In the genomic region with DNA sequence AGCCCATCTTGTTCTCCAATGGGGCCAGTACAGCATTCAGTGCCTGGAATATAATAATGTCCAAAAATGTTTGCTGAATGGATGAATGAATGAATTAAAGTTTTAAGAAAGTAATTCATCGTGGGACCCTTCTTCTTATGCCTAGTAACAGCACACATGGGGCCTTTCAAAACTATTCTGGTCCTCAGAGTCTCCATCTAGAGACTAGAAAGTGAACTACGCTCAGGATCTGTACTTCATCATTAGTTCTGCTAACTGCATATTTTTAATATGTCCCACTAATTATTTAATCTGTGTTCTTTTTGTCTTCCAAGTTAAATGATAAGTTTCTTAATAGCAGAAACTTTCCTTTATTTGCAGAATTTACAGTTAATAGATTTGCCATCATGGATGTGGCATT, we compare ENCODE assay signal across 12 cellular contexts.
A peak's percentile ranks its signal among the peaks of the same experiment; 100 is the strongest.
DNase-seq lines count a peak whose midpoint lies in the region; ATAC-seq and TF ChIP-seq lines count a peak whose summit lies in the region.
"Had no signal": no experiment of that assay in that cellular context is flagged by ENCODE, and none has a peak within 500 bp of the region (broad histone marks: within the 10 kb centered on the region; RNA-seq: fewer than 3 reads in every experiment).

No MANE protein-coding gene starts in this region.

- H3K4me1 ChIP-seq in breast epithelium: no peaks in the 10 kb centered on the region

- H3K4me3 ChIP-seq in breast epithelium: no peak overlapping the region
- H3K4me3 ChIP-seq in NB4 (ENCODE audit: low read depth, low read length): no peak overlapping the region

- CTCF ChIA-PET in MCF 10A (lab: Yijun Ruan, JAX): interaction anchor here (0.5 to 0.7 kb wide), 3 partner anchors 236 to 722 kb away, joined by 3 to 4 read pairs (median 3); partner anchors contain the start of gene ELOA2
- CTCF ChIA-PET in activated naive CD4-positive, alpha-beta T cell treated with anti-CD3 and anti-CD28 coated beads, Interleukin-2, amount 10 ng/mL, durations not matched to agents 7 days and 5 days (lab: Charles Lee): interaction anchor here (0.9 kb wide), 1 partner anchor 9 kb away, joined by 3 read pairs; no protein-coding TSS in a partner anchor

- H3K36me3 Mint-ChIP-seq in MCF 10A (ENCODE audit: insufficient read depth, unreplicated experiment) (no peaks in the 10 kb centered on the region), type B pancreatic cell (no peaks in the 10 kb centered on the region)
- H3K36me3 Mint-ChIP-seq in activated naive CD4-positive, alpha-beta T cell treated with anti-CD3 and anti-CD28 coated beads, Interleukin-2, amount 10 ng/mL, durations not matched to agents 7 days and 5 days: no peaks in the 10 kb centered on the region

- TF ChIP-seq POLR2A in breast epithelium (IDR thresholded peaks at IDR 0.05) (no peak), NB4 (IDR thresholded peaks at IDR 0.05; ENCODE audit: extremely low read depth, insufficient read length) (no peak)

- no peak overlapping the region for H3K27ac ChIP-seq in breast epithelium

- no peaks in the 10 kb centered on the region for H3K36me3 ChIP-seq in breast epithelium

- no peak for DNase-seq in MCF 10A (ENCODE audit: unreplicated experiment)
- no peak for DNase-seq in breast epithelium (ENCODE audit: low spot score in 2 of 2)
- DNase-seq in NB4 (ENCODE audit: low read depth): no peak
- DNase-seq in dermis blood vessel endothelial cell: peak; percentile 32
- no peak for DNase-seq in type B pancreatic cell (ENCODE audit: extremely low spot score, unreplicated experiment)
- no peak for DNase-seq in activated naive CD4-positive, alpha-beta T cell treated with anti-CD3 and anti-CD28 coated beads, Interleukin-2, amount 10 ng/mL, durations not matched to agents 7 days and 5 days
- no peak for DNase-seq in NCI-H2196 treated with DMSO at 0.1 percent for 48 hours (lab: John Stamatoyannopoulos, UW; ENCODE audit: unreplicated experiment)
- DNase-seq: activated CD4-positive, alpha-beta T cell treated with anti-CD3 and anti-CD28 coated beads for 48 hours; anterior cingulate cortex; stimulated activated CD4-positive, alpha-beta T cell treated with anti-CD3 and anti-CD28 coated beads, Interleukin-1b, Interleukin-23, amount 100 ng/mL, for 48 hours; substantia nigra had no signal

- peaks cover 0 to 8% of the 10 kb centered on the region in 2 donors for H3K9me3 ChIP-seq in breast epithelium

- H3K9me3 Mint-ChIP-seq in MCF 10A (ENCODE audit: unreplicated experiment) (peaks cover 12% of the 10 kb centered on the region), type B pancreatic cell (no peaks in the 10 kb centered on the region)
- H3K9me3 Mint-ChIP-seq in activated naive CD4-positive, alpha-beta T cell treated with anti-CD3 and anti-CD28 coated beads, Interleukin-2, amount 10 ng/mL, durations not matched to agents 7 days and 5 days: peaks cover 3% of the 10 kb centered on the region

- BruUV-seq in MCF 10A (replicated peaks; lab: Mats Ljungman, UMichigan): no TSS peak

- no peaks in the 10 kb centered on the region for H3K27me3 ChIP-seq in breast epithelium

- TF ChIP-seq CTCF in MCF 10A (IDR thresholded peaks at IDR 0.05; ENCODE audit: unreplicated experiment): peak; percentile 42
- no peak for TF ChIP-seq CTCF in breast epithelium (IDR thresholded peaks at IDR 0.05)
- peak; percentile 42 for TF ChIP-seq CTCF in NB4 (IDR thresholded peaks at IDR 0.05; ENCODE audit: low read depth, low read length)
- TF ChIP-seq CTCF in type B pancreatic cell (conservative IDR thresholded peaks at IDR 0.05): peak; percentile 60

- POLR2A ChIA-PET in MCF 10A (lab: Yijun Ruan, JAX): no interaction called here

- H3K27me3 Mint-ChIP-seq in MCF 10A (ENCODE audit: insufficient read depth, unreplicated experiment) (peaks cover 14% of the 10 kb centered on the region), type B pancreatic cell (peaks cover 17% of the 10 kb centered on the region)
- H3K27me3 Mint-ChIP-seq in activated naive CD4-positive, alpha-beta T cell treated with anti-CD3 and anti-CD28 coated beads, Interleukin-2, amount 10 ng/mL, durations not matched to agents 7 days and 5 days: peaks cover 25% of the 10 kb centered on the region

- H3K4me3 Mint-ChIP-seq in MCF 10A (ENCODE audit: unreplicated experiment) (no peak overlapping the region), type B pancreatic cell (no peak overlapping the region)
- no peak overlapping the region for H3K4me3 Mint-ChIP-seq in activated naive CD4-positive, alpha-beta T cell treated with anti-CD3 and anti-CD28 coated beads, Interleukin-2, amount 10 ng/mL, durations not matched to agents 7 days and 5 days

- no peak overlapping the region for H3K27ac Mint-ChIP-seq in MCF 10A (ENCODE audit: low read depth, unreplicated experiment)
- H3K27ac Mint-ChIP-seq in type B pancreatic cell: no peak overlapping the region
- no peak overlapping the region for H3K27ac Mint-ChIP-seq in activated naive CD4-positive, alpha-beta T cell treated with anti-CD3 and anti-CD28 coated beads, Interleukin-2, amount 10 ng/mL, durations not matched to agents 7 days and 5 days

- ATAC-seq in GM19395 (IDR thresholded peaks at IDR 0.05; ENCODE audit: unreplicated experiment): no peak

- H3K4me1 Mint-ChIP-seq in MCF 10A (ENCODE audit: insufficient read depth, unreplicated experiment) (no peaks in the 10 kb centered on the region), type B pancreatic cell (ENCODE audit: unreplicated experiment) (peaks cover 4% of the 10 kb centered on the region)
- H3K4me1 Mint-ChIP-seq in activated naive CD4-positive, alpha-beta T cell treated with anti-CD3 and anti-CD28 coated beads, Interleukin-2, amount 10 ng/mL, durations not matched to agents 7 days and 5 days: peaks cover 3% of the 10 kb centered on the region

- intact Hi-C loops in MCF 10A (cut with micrococcal nuclease) (loop anchor here (5.0 kb wide), 1 partner anchor 264 kb away; no protein-coding TSS in a partner anchor), breast epithelium (cut with DNase I; ENCODE audit: low total_unique reads) (no loop called here)

Comparison
In these comparisons a context has a peak if more than half of its experiments do, and no peak if none do; other contexts are left out.
1. CTCF ChIP-seq: peak in MCF 10A (single experiment), NB4 (single experiment) and type B pancreatic cell (single experiment); none in breast epithelium (0 of 3).